In genomic region chr3:29972594-29972993, GRCh38 we compare ENCODE assay signal across 13 cellular contexts.
DNase-seq lines count a peak whose midpoint lies in the region; ATAC-seq, FAIRE-seq and TF ChIP-seq lines count a peak whose summit lies in the region.
"Had no signal": no experiment of that assay in that cellular context is flagged by ENCODE, and none has a peak within 500 bp of the region (broad histone marks: within the 10 kb centered on the region; RNA-seq: fewer than 3 reads in every experiment).

No MANE protein-coding gene starts in this region.

- H3K4me3 Mint-ChIP-seq in mesothelial cell of epicardium: no peak overlapping the region
- H3K4me3 Mint-ChIP-seq: CD4-positive, CD25-positive, alpha-beta regulatory T cell had no signal

- H3K79me2 ChIP-seq in fibroblast of lung (ENCODE audit: control insufficient read depth, insufficient read depth, low read length): no peaks in the 10 kb centered on the region
- H3K79me2 ChIP-seq in mesendoderm (ENCODE audit: control insufficient read depth, insufficient read depth, low read length): no peaks in the 10 kb centered on the region

- no peak overlapping the region for H2BK15ac ChIP-seq in mesendoderm (replicated peaks; ENCODE audit: low read depth)

- no peak overlapping the region for H3K4me3 ChIP-seq in AG09309 (ENCODE audit: control insufficient read depth, low read depth, low read length)
- H3K4me3 ChIP-seq in fibroblast of lung (replicated peaks in 1 of 4; ENCODE audit: control extremely low read depth in 1 of 4, insufficient read depth in 1 of 4, low read depth in 3 of 4, low read length in 4 of 4): no peak overlapping the region
- no peak overlapping the region for H3K4me3 ChIP-seq in mesendoderm (ENCODE audit: low read length)
- H3K4me3 ChIP-seq: adrenal gland had no signal

- no peak overlapping the region for H3K23ac ChIP-seq in mesendoderm (ENCODE audit: low read length)

- H3K27ac ChIP-seq in fibroblast of lung (ENCODE audit: insufficient read depth, low read length) (no peak overlapping the region), mesendoderm (ENCODE audit: low read depth, low read length) (no peak overlapping the region)
- H3K27ac ChIP-seq: adrenal gland had no signal

- H3K27me3 Mint-ChIP-seq in mesothelial cell of epicardium (ENCODE audit: low read depth): no peaks in the 10 kb centered on the region
- H3K27me3 Mint-ChIP-seq: CD4-positive, CD25-positive, alpha-beta regulatory T cell had no signal

- peaks cover 8% of the 10 kb centered on the region for H3K36me3 Mint-ChIP-seq in mesothelial cell of epicardium
- H3K36me3 Mint-ChIP-seq: CD4-positive, CD25-positive, alpha-beta regulatory T cell had no signal

- no peaks in the 10 kb centered on the region for H3K27me3 ChIP-seq in fibroblast of lung (ENCODE audit: control insufficient read depth, insufficient read depth, low read length)
- no peaks in the 10 kb centered on the region for H3K27me3 ChIP-seq in mesendoderm (ENCODE audit: insufficient read depth, low read length, poor library complexity)
- H3K27me3 ChIP-seq: adrenal gland had no signal

- no peak overlapping the region for H3K4ac ChIP-seq in mesendoderm (ENCODE audit: low read depth, low read length)

- peaks cover 21% of the 10 kb centered on the region for H3K9me3 Mint-ChIP-seq in mesothelial cell of epicardium

- DNase-seq in AG09309 (ENCODE audit: low read depth): peak; percentile 70
- DNase-seq in M059J (ENCODE audit: low read depth): peak; percentile 1
- DNase-seq in fibroblast of lung (ENCODE audit: low read depth in 2 of 2): peak; percentile 29 to 89
- DNase-seq in mesendoderm: peak; percentile 4
- no peak for DNase-seq in frontal cortex (ENCODE audit: low spot score in 2 of 2)
- DNase-seq in mesothelial cell of epicardium (ENCODE audit: low spot score in 2 of 2, unreplicated experiment in 2 of 2): no peak
- no peak for DNase-seq in NCI-H1092 (lab: John Stamatoyannopoulos, UW)
- DNase-seq: adrenal gland; CD4-positive, CD25-positive, alpha-beta regulatory T cell; NCI-H1105 treated with DMSO at 0.1 percent for 48 hours; NCI-H510A; nucleus accumbens had no signal

- no peak for FAIRE-seq in frontal cortex (lab: Jason Lieb, UNC)

- H4K5ac ChIP-seq in mesendoderm (ENCODE audit: low read length): no peak overlapping the region

- no peak overlapping the region for H4K8ac ChIP-seq in mesendoderm (ENCODE audit: low read depth, low read length)

- H3K4me1 ChIP-seq in fibroblast of lung (ENCODE audit: control insufficient read depth, extremely low read depth, insufficient read depth, low read length): no peaks in the 10 kb centered on the region
- no peaks in the 10 kb centered on the region for H3K4me1 ChIP-seq in mesendoderm (ENCODE audit: control insufficient read depth, low read depth, low read length)

- H3K4me2 ChIP-seq in fibroblast of lung (ENCODE audit: extremely low read depth, insufficient read depth, low read length): no peak overlapping the region
- H3K4me2 ChIP-seq in mesendoderm (ENCODE audit: low read length): no peak overlapping the region

- no CpG with 5 or more reads among the region's 3 CpGs for WGBS in mesendoderm (ENCODE audit: extremely low coverage, insufficient coverage, low lambda C conversion rate)

- H3K9me3 ChIP-seq in fibroblast of lung (ENCODE audit: control insufficient read depth, insufficient read depth, low read depth, low read length): no peaks in the 10 kb centered on the region
- H3K9me3 ChIP-seq: adrenal gland had no signal

- no peaks in the 10 kb centered on the region for H4K20me1 ChIP-seq in fibroblast of lung (ENCODE audit: control insufficient read depth, extremely low read depth, insufficient read depth, low read length)

- H2AFZ ChIP-seq in fibroblast of lung (ENCODE audit: low read length): no peak overlapping the region

- TF ChIP-seq CTCF in AG09309 (IDR thresholded peaks at IDR 0.05; ENCODE audit: control insufficient read depth, insufficient read depth, low read depth, low read length, missing control alignments) (no peak), fibroblast of lung (conservative IDR thresholded peaks at IDR 0.05 in 1 of 2, IDR thresholded peaks at IDR 0.05 in 1 of 2; ENCODE audit: low read depth in 1 of 2, low read length in 2 of 2) (no peak), mesothelial cell of epicardium (IDR thresholded peaks at IDR 0.05; ENCODE audit: unreplicated experiment) (no peak)

- no peak for ATAC-seq in HG02938 (IDR thresholded peaks at IDR 0.05; ENCODE audit: unreplicated experiment)

- H3K18ac ChIP-seq in mesendoderm (ENCODE audit: low read length): no peak overlapping the region

- H2BK120ac ChIP-seq in mesendoderm (ENCODE audit: low read depth, low read length): no peak overlapping the region

- no peak overlapping the region for H3K56ac ChIP-seq in mesendoderm (ENCODE audit: low read length)

- H3K9ac ChIP-seq in fibroblast of lung (ENCODE audit: insufficient read depth, low read length) (no peak overlapping the region), mesendoderm (ENCODE audit: low read length) (no peak overlapping the region)

- no peak overlapping the region for H2BK5ac ChIP-seq in mesendoderm (ENCODE audit: low read length)

- H3K4me1 Mint-ChIP-seq in mesothelial cell of epicardium: no peaks in the 10 kb centered on the region
- H3K4me1 Mint-ChIP-seq: CD4-positive, CD25-positive, alpha-beta regulatory T cell had no signal

- no peaks in the 10 kb centered on the region for H3K79me1 ChIP-seq in mesendoderm (ENCODE audit: low read length)

- H2AK5ac ChIP-seq in mesendoderm (ENCODE audit: low read length): no peak overlapping the region

- no peaks in the 10 kb centered on the region for H3K36me3 ChIP-seq in fibroblast of lung (ENCODE audit: control insufficient read depth, insufficient read depth, low read length)
- no peaks in the 10 kb centered on the region for H3K36me3 ChIP-seq in mesendoderm (ENCODE audit: control insufficient read depth, insufficient read depth, low read length)
- H3K36me3 ChIP-seq: adrenal gland had no signal

- no peak overlapping the region for H3K27ac Mint-ChIP-seq in mesothelial cell of epicardium
- H3K27ac Mint-ChIP-seq: CD4-positive, CD25-positive, alpha-beta regulatory T cell had no signal

Comparison
In these comparisons a context has a peak if more than half of its experiments do, and no peak if none do; other contexts are left out.
1. DNase-seq: peak in AG09309 (single experiment), M059J (single experiment), fibroblast of lung (2 of 2) and mesendoderm (single experiment); none in frontal cortex (0 of 2), mesothelial cell of epicardium (0 of 2) and NCI-H1092 (single experiment).